In the genomic region with DNA sequence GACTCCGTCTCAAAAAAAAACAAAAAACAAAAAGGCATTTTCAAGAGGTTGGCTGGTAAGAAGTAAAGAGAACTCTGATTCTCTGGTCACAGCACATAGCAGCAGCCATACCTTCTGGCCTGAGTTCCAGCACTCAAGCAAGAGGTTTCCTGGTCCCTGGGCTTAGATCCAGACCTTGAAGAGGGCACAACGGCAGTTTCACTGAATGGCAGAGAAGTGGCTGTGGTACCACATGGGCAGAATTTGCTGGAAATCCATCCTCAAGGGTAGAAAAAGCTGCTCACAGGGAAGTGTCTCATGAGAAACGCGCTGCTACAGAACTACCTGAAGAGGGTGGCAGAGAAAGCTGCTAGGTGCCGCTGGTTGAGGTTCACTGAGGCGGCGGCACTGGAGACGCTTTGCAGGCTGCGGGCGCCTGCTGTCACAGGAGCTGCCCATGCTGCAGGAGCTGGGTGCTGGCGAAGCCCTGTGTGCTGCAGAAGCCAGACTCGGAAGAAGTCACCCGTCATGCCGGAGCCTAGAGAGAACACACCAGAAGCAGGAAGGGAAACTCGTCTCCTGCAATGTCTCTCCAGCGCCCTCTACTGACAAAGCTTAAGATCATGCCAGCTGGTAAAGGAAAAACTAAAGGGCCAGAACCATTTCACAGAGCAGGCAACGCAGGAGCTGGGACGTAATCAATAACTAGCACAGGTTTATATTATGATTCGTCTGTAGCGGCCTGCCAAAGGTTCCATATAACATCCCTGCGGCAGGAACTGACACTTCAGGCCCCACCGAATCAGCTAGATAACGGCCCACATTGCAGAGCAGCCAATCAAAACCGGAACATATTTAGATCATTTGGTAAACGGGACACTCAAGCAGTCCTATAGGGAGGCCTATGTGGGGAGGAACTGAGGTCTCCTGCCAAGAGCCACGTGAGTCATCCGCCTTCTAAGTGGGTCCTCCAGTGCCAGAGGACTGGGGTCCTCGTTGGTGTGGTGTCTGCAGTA, we compare ENCODE assay signal across 8 cellular contexts. TPM values are rescaled to one million over a fixed set of nuclear protein-coding genes. Genes with fewer than 3 reads are reported as not detected.
A peak's percentile ranks its signal among the peaks of the same experiment; 100 is the strongest.
DNase-seq lines count a peak whose midpoint lies in the region; ATAC-seq and TF ChIP-seq lines count a peak whose summit lies in the region.

No MANE protein-coding gene starts in this region.

- H3K36me3 ChIP-seq in ES-I3 (ENCODE audit: insufficient read depth, low read length) = peaks cover 3% of the 10 kb centered on the region; the same call in 1 of the 2 replicates
- peaks cover 0 to 2% (median 0%) of the 10 kb centered on the region in 4 donors for H3K36me3 ChIP-seq in liver (ENCODE audit: control insufficient read depth in 4 of 4, insufficient read depth in 3 of 4, low read depth in 1 of 4, low read length in 3 of 4)

- peak; percentile 92 for TF ChIP-seq CTCF in liver (IDR thresholded peaks at IDR 0.05; ENCODE audit: low read depth, low read length, missing input control)

- H3K27ac ChIP-seq in cingulate gyrus (ENCODE audit: low read depth, low read length) (peak overlapping the region; percentile 91), liver (ENCODE audit: low read depth in 1 of 2, low read length in 2 of 2) (peak overlapping the region; percentile 42 to 65)

- H3K9ac ChIP-seq in ES-I3 (ENCODE audit: low read depth, low read length) (peak overlapping the region; percentile 28; the same call in 1 of the 2 replicates), liver (ENCODE audit: low read depth in 1 of 2, low read length in 2 of 2) (peak overlapping the region; percentile 52 to 77)

- peak; percentile 59 for ATAC-seq in HG02870 (IDR thresholded peaks at IDR 0.05; ENCODE audit: unreplicated experiment)

- H3K9me3 ChIP-seq in ES-I3 (ENCODE audit: control insufficient read depth, insufficient read depth, low read length) (no peaks in the 10 kb centered on the region), liver (ENCODE audit: control insufficient read depth in 4 of 4, low read length in 3 of 4) (no peaks in the 10 kb centered on the region)

- no peaks in the 10 kb centered on the region for H3K27me3 ChIP-seq in liver (ENCODE audit: control insufficient read depth in 4 of 4, insufficient read depth in 4 of 4, low read length in 3 of 4)

- peak; percentile 91 to 94 for TF ChIP-seq RAD21 in liver (IDR thresholded peaks at IDR 0.05)

- 13% methylated on average over 28 of the region's 28 CpGs for WGBS in liver

- peaks cover 9% of the 10 kb centered on the region for H3K4me1 ChIP-seq in ES-I3 (ENCODE audit: insufficient read depth, low read length)
- peaks cover 4 to 40% (median 31%) of the 10 kb centered on the region in 4 donors for H3K4me1 ChIP-seq in liver (ENCODE audit: control insufficient read depth in 4 of 4, insufficient read depth in 4 of 4, low read length in 3 of 4)

- H3K4me3 ChIP-seq in liver (ENCODE audit: low read depth in 1 of 3, low read length in 3 of 3) = peak overlapping the region; percentile 36 to 62 (median 54)

- peak; percentile 38 for DNase-seq in NCI-H510A (lab: John Stamatoyannopoulos, UW)
- peak; percentile 72 for DNase-seq in activated CD4-positive, CD25-positive, alpha-beta regulatory T cell treated with anti-CD3 and anti-CD28 coated beads, Interleukin-2, amount 50 U/mL, for 72 hours
- peak; percentile 86 for DNase-seq in stimulated activated CD4-positive, alpha-beta T cell treated with anti-CD3 and anti-CD28 coated beads, Interleukin-4, amount 100 ng/mL, for 24 hours
- no peak for DNase-seq in epidermal melanocyte (ENCODE audit: insufficient read length, low spot score)

TF ChIP-seq in liver, 16 proteins besides CTCF, POLR2A, EP300 and RAD21:
- TF ChIP-seq NR2F2 (IDR thresholded peaks at IDR 0.05) (no peak), GABPA (IDR thresholded peaks at IDR 0.05 in 1 of 2, conservative IDR thresholded peaks at IDR 0.05 in 1 of 2) (peak; percentile 16 to 42), SP1 (IDR thresholded peaks at IDR 0.05) (peak; percentile 41), TAF1 (conservative IDR thresholded peaks at IDR 0.05) (no peak), FOXA2 (IDR thresholded peaks at IDR 0.05) (no peak), FOXA1 (IDR thresholded peaks at IDR 0.05) (no peak), YY1 (IDR thresholded peaks at IDR 0.05) (peak; percentile 67), JUND (IDR thresholded peaks at IDR 0.05) (no peak), RXRA (IDR thresholded peaks at IDR 0.05) (peak; percentile 27 to 30), HNF4A (conservative IDR thresholded peaks at IDR 0.05) (peak in 1 of 2 donors; percentile 31), EGR1 (IDR thresholded peaks at IDR 0.05; ENCODE audit: low read depth in 2 of 2) (no peak)
- TF ChIP-seq, protein P1, sequence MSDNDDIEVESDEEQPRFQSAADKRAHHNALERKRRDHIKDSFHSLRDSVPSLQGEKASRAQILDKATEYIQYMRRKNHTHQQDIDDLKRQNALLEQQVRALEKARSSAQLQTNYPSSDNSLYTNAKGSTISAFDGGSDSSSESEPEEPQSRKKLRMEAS (IDR thresholded peaks at IDR 0.05) = peak; percentile 40
- TF ChIP-seq, protein P2, sequence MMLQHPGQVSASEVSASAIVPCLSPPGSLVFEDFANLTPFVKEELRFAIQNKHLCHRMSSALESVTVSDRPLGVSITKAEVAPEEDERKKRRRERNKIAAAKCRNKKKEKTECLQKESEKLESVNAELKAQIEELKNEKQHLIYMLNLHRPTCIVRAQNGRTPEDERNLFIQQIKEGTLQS (IDR thresholded peaks at IDR 0.05) = peak; percentile 16
- TF ChIP-seq, protein P3, sequence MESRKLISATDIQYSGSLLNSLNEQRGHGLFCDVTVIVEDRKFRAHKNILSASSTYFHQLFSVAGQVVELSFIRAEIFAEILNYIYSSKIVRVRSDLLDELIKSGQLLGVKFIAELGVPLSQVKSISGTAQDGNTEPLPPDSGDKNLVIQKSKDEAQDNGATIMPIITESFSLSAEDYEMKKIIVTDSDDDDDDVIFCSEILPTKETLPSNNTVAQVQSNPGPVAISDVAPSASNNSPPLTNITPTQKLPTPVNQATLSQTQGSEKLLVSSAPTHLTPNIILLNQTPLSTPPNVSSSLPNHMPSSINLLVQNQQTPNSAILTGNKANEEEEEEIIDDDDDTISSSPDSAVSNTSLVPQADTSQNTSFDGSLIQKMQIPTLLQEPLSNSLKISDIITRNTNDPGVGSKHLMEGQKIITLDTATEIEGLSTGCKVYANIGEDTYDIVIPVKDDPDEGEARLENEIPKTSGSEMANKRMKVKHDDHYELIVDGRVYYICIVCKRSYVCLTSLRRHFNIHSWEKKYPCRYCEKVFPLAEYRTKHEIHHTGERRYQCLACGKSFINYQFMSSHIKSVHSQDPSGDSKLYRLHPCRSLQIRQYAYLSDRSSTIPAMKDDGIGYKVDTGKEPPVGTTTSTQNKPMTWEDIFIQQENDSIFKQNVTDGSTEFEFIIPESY (IDR thresholded peaks at IDR 0.05) = no peak
- TF ChIP-seq, protein P4, sequence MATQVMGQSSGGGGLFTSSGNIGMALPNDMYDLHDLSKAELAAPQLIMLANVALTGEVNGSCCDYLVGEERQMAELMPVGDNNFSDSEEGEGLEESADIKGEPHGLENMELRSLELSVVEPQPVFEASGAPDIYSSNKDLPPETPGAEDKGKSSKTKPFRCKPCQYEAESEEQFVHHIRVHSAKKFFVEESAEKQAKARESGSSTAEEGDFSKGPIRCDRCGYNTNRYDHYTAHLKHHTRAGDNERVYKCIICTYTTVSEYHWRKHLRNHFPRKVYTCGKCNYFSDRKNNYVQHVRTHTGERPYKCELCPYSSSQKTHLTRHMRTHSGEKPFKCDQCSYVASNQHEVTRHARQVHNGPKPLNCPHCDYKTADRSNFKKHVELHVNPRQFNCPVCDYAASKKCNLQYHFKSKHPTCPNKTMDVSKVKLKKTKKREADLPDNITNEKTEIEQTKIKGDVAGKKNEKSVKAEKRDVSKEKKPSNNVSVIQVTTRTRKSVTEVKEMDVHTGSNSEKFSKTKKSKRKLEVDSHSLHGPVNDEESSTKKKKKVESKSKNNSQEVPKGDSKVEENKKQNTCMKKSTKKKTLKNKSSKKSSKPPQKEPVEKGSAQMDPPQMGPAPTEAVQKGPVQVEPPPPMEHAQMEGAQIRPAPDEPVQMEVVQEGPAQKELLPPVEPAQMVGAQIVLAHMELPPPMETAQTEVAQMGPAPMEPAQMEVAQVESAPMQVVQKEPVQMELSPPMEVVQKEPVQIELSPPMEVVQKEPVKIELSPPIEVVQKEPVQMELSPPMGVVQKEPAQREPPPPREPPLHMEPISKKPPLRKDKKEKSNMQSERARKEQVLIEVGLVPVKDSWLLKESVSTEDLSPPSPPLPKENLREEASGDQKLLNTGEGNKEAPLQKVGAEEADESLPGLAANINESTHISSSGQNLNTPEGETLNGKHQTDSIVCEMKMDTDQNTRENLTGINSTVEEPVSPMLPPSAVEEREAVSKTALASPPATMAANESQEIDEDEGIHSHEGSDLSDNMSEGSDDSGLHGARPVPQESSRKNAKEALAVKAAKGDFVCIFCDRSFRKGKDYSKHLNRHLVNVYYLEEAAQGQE (IDR thresholded peaks at IDR 0.05) = peak; percentile 6

RNA-seq across cellular contexts. Expression of a gene that starts 5.4 kb away (rescaled TPM):
- 1 to 10 TPM; 1.9 to 4.5 TPM for total RNA-seq in liver
- 1 to 10 TPM in 1 of 2 donors, under 1 TPM in 1; 0.56 to 1.6 TPM for polyA plus RNA-seq in liver

RNA-seq across cellular contexts. Expression of a gene that starts 17.0 kb away (rescaled TPM):
- 1 to 10 TPM; 4.1 to 6.9 TPM for total RNA-seq in liver
- 1 to 10 TPM; 2.0 to 5.9 TPM for polyA plus RNA-seq in liver

RNA-seq across cellular contexts. Expression of a gene that starts 30.3 kb away (rescaled TPM):
- total RNA-seq in liver = not detected
- not detected for polyA plus RNA-seq in liver

RNA-seq across cellular contexts. Expression of a gene that starts 58.6 kb away (rescaled TPM):
- total RNA-seq in liver = not detected
- not detected for polyA plus RNA-seq in liver
